ENCODE assay signal across 11 cellular contexts in genomic region chr9:89313842-89314241, GRCh38. TPM values are rescaled to one million over a fixed set of nuclear protein-coding genes. Genes with fewer than 3 reads are reported as not detected.
DNase-seq lines count a peak whose midpoint lies in the region; ATAC-seq and TF ChIP-seq lines count a peak whose summit lies in the region.
"Had no signal": no experiment of that assay in that cellular context is flagged by ENCODE, and none has a peak within 500 bp of the region (broad histone marks: within the 10 kb centered on the region; RNA-seq: fewer than 3 reads in every experiment).

No MANE protein-coding gene starts in this region.

- H3K4me3 ChIP-seq in OCI-LY1 (ENCODE audit: low read depth, low read length, poor library complexity, severe bottlenecking): peak overlapping the region; percentile 95
- peak overlapping the region; percentile 87 for H3K4me3 ChIP-seq in skeletal muscle cell (ENCODE audit: low read depth, low read length)

- no peaks in the 10 kb centered on the region for H3K9me3 ChIP-seq in OCI-LY1 (ENCODE audit: low read length)
- H3K9me3 ChIP-seq: neutrophil had no signal

- no peaks in the 10 kb centered on the region for H3K27me3 ChIP-seq in OCI-LY1 (ENCODE audit: insufficient read depth, low read length)
- H3K27me3 ChIP-seq: neutrophil had no signal

- H3K4me1 ChIP-seq in OCI-LY1 (ENCODE audit: insufficient read depth, low read length, severe bottlenecking): peaks cover 67% of the 10 kb centered on the region

- H3K79me2 ChIP-seq in OCI-LY1 (ENCODE audit: insufficient read depth, low read length): peaks cover 53% of the 10 kb centered on the region

- peak; percentile 12 to 29 for DNase-seq in activated T-cell treated with anti-CD3 and anti-CD28 coated beads, Interleukin-2, amount 50 U/mL, for 72 hours
- DNase-seq in activated T-cell treated with anti-CD3 and anti-CD28 coated beads for 4 hours (no peak), chondrocyte (ENCODE audit: low spot score) (no peak), skeletal muscle cell (ENCODE audit: low read depth) (no peak), NCI-H2196 (lab: John Stamatoyannopoulos, UW; ENCODE audit: unreplicated experiment) (no peak)
- no peak for DNase-seq in stimulated activated CD4-positive, alpha-beta T cell treated with anti-CD3 and anti-CD28 coated beads, Interleukin-4, amount 100 ng/mL, for 24 hours
- DNase-seq in central memory CD4-positive, alpha-beta T cell: no peak
- DNase-seq: activated CD4-positive, alpha-beta T cell treated with anti-CD3 and anti-CD28 coated beads for 48 hours; NCI-H1105 had no signal

- peaks cover 6 to 41% of the 10 kb centered on the region in 2 donors for H3K36me3 Mint-ChIP-seq in activated T-cell treated with anti-CD3 and anti-CD28 coated beads, Interleukin-2, amount 50 U/mL, for 72 hours (ENCODE audit: insufficient read depth in 2 of 2)
- peaks cover 6% of the 10 kb centered on the region for H3K36me3 Mint-ChIP-seq in chondrocyte (ENCODE audit: low read depth)

- TF ChIP-seq CTCF in OCI-LY1 (IDR thresholded peaks at IDR 0.05; ENCODE audit: low read length) (no peak), chondrocyte (IDR thresholded peaks at IDR 0.05) (no peak)

- H3K4me2 ChIP-seq in OCI-LY1 (ENCODE audit: low read length): peak overlapping the region; percentile 93

- peak overlapping the region; percentile 93 to 97 for H3K4me3 Mint-ChIP-seq in activated T-cell treated with anti-CD3 and anti-CD28 coated beads, Interleukin-2, amount 50 U/mL, for 72 hours
- H3K4me3 Mint-ChIP-seq in chondrocyte (ENCODE audit: unreplicated experiment): peak overlapping the region; percentile 43

- H3F3A ChIP-seq in OCI-LY1 (ENCODE audit: insufficient read depth, low read length): peaks cover 22% of the 10 kb centered on the region

- ATAC-seq in activated T-cell treated with anti-CD3 and anti-CD28 coated beads, Interleukin-2, amount 50 U/mL, for 72 hours (replicated peaks in 1 of 2): no peak

- H3K27ac ChIP-seq in OCI-LY1 (ENCODE audit: low read depth, low read length, poor library complexity, severe bottlenecking): peak overlapping the region; percentile 92

- no peaks in the 10 kb centered on the region for H3K9me2 ChIP-seq in OCI-LY1 (ENCODE audit: low read depth, low read length)

- H3K9me3 Mint-ChIP-seq in activated T-cell treated with anti-CD3 and anti-CD28 coated beads, Interleukin-2, amount 50 U/mL, for 72 hours: no peaks in the 10 kb centered on the region
- H3K9me3 Mint-ChIP-seq in chondrocyte (ENCODE audit: low read depth): no peaks in the 10 kb centered on the region

- no peaks in the 10 kb centered on the region for H3K27me3 Mint-ChIP-seq in activated T-cell treated with anti-CD3 and anti-CD28 coated beads, Interleukin-2, amount 50 U/mL, for 72 hours (ENCODE audit: low read depth)
- H3K27me3 Mint-ChIP-seq in chondrocyte (ENCODE audit: low read depth): no peaks in the 10 kb centered on the region

- peak overlapping the region; percentile 96 for H3K9ac ChIP-seq in OCI-LY1 (ENCODE audit: low read length)

- H2AFZ ChIP-seq in OCI-LY1 (ENCODE audit: low read length): no peak overlapping the region

- H4K20me1 ChIP-seq in OCI-LY1 (ENCODE audit: insufficient read depth, low read length): no peaks in the 10 kb centered on the region

- peak overlapping the region; percentile 89 for H3K27ac Mint-ChIP-seq in activated T-cell treated with anti-CD3 and anti-CD28 coated beads, Interleukin-2, amount 50 U/mL, for 72 hours
- peak overlapping the region; percentile 52 for H3K27ac Mint-ChIP-seq in chondrocyte (ENCODE audit: unreplicated experiment)

- peaks cover 64% of the 10 kb centered on the region for H3K4me1 Mint-ChIP-seq in activated T-cell treated with anti-CD3 and anti-CD28 coated beads, Interleukin-2, amount 50 U/mL, for 72 hours (ENCODE audit: low read depth)
- H3K4me1 Mint-ChIP-seq in chondrocyte (ENCODE audit: low read depth): peaks cover 51% of the 10 kb centered on the region

- H3K36me3 ChIP-seq in OCI-LY1 (ENCODE audit: insufficient read depth, low read length): peaks cover 68% of the 10 kb centered on the region
- H3K36me3 ChIP-seq: neutrophil had no signal

RNA-seq across cellular contexts. Expression of gene CKS2, which starts 2.8 kb away (rescaled TPM):
- 100 to 1,000 TPM; 145 to 155 TPM for total RNA-seq in activated T-cell treated with anti-CD3 and anti-CD28 coated beads, Interleukin-2, amount 50 U/mL, for 72 hours
- total RNA-seq in chondrocyte: 22.6 to 24.5 TPM (median 24.0 TPM) in 3 replicates

RNA-seq across cellular contexts. Expression of gene SECISBP2, which starts 4.5 kb away (rescaled TPM):
- 10 to 100 TPM; 41.6 to 47.0 TPM for total RNA-seq in activated T-cell treated with anti-CD3 and anti-CD28 coated beads, Interleukin-2, amount 50 U/mL, for 72 hours
- total RNA-seq in chondrocyte: 15.1 to 20.7 TPM (median 16.0 TPM) in 3 replicates

Comparison
In these comparisons a context has a peak if more than half of its experiments do, and no peak if none do; other contexts are left out.
1. DNase-seq: peak in activated T-cell treated with anti-CD3 and anti-CD28 coated beads, Interleukin-2, amount 50 U/mL, for 72 hours (2 of 2); none in activated T-cell treated with anti-CD3 and anti-CD28 coated beads for 4 hours (single experiment), chondrocyte (single experiment), skeletal muscle cell (single experiment), stimulated activated CD4-positive, alpha-beta T cell treated with anti-CD3 and anti-CD28 coated beads, Interleukin-4, amount 100 ng/mL, for 24 hours (single experiment), central memory CD4-positive, alpha-beta T cell (single experiment) and NCI-H2196 (single experiment).